In genomic region chr6:110180228-110181008, GRCh38 we compare ENCODE assay signal across 8 cellular contexts. TPM values are rescaled to one million over a fixed set of nuclear protein-coding genes. Genes with fewer than 3 reads are reported as not detected.
A peak's percentile ranks its signal among the peaks of the same experiment; 100 is the strongest.
DNase-seq lines count a peak whose midpoint lies in the region; ATAC-seq and TF ChIP-seq lines count a peak whose summit lies in the region.

Gene CDC40, plus strand, starts transcription at chr6:110180427. Its CDS starts 18 bp downstream, at chr6:110180445.

- H3K27ac ChIP-seq in angular gyrus (ENCODE audit: low read depth, low read length) (peak within 1 kb of the TSS; percentile 88), iPS DF 6.9 (ENCODE audit: low read length) (no peak within 1 kb of the TSS), smooth muscle cell (ENCODE audit: low read depth) (peak within 1 kb of the TSS; percentile 89)

- no peak for TF ChIP-seq CTCF in smooth muscle cell (IDR thresholded peaks at IDR 0.05; ENCODE audit: borderline replicate concordance, insufficient read depth, poor library complexity, severe bottlenecking)

- no peak within 1 kb of the TSS for H3K4me3 Mint-ChIP-seq in T-cell

- POLR2A ChIA-PET in T-cell (lab: Charles Lee), result interaction anchor here (0.5 to 1.2 kb wide), 4 partner anchors 40 to 1083 kb away, joined by 3 to 10 read pairs (median 4); partner anchors contain the start of gene CDK19 (in 1 of the 2)

- no peaks in the 10 kb centered on the region for H3K27me3 ChIP-seq in iPS DF 6.9 (ENCODE audit: control insufficient read depth, insufficient read depth, low read length)
- H3K27me3 ChIP-seq in smooth muscle cell (ENCODE audit: low read depth), result no peaks in the 10 kb centered on the region

- H3K4me1 Mint-ChIP-seq in T-cell, result peaks cover 6 to 9% (median 8%) of the 10 kb centered on the region in 3 donors

- peaks cover 0 to 5% of the 10 kb centered on the region in 2 donors for H3K27me3 Mint-ChIP-seq in T-cell

- H3K4me1 ChIP-seq in iPS DF 6.9 (ENCODE audit: control insufficient read depth, insufficient read depth, low read length) (no peaks in the 10 kb centered on the region; the same call in 1 of the 2 replicates), smooth muscle cell (ENCODE audit: low read depth) (peaks cover 32% of the 10 kb centered on the region)

- H4K20me1 ChIP-seq in smooth muscle cell (ENCODE audit: low read depth), result peaks cover 59% of the 10 kb centered on the region

- H3K79me2 ChIP-seq in smooth muscle cell (ENCODE audit: low read depth), result peaks cover 79% of the 10 kb centered on the region

- peak; percentile 51 for ATAC-seq in GM19455 (IDR thresholded peaks at IDR 0.05; ENCODE audit: unreplicated experiment)
- ATAC-seq in HG03565 (IDR thresholded peaks at IDR 0.05; ENCODE audit: unreplicated experiment), result peak; percentile 40
- ATAC-seq in T-cell (replicated peaks in 1 of 4), result peak; percentile 56 to 67 (median 58)

- H3K9ac ChIP-seq in smooth muscle cell (ENCODE audit: low read depth), result peak within 1 kb of the TSS; percentile 91

- no peaks in the 10 kb centered on the region for H3F3A ChIP-seq in smooth muscle cell (ENCODE audit: low read depth)

- H3K36me3 ChIP-seq in iPS DF 6.9 (ENCODE audit: control insufficient read depth, insufficient read depth, low read length), result no peaks in the 10 kb centered on the region
- H3K36me3 ChIP-seq in smooth muscle cell (ENCODE audit: low read depth), result no peaks in the 10 kb centered on the region

- peak within 1 kb of the TSS; percentile 97 for H2AFZ ChIP-seq in smooth muscle cell (ENCODE audit: low read depth)

- no peaks in the 10 kb centered on the region for H3K9me3 Mint-ChIP-seq in T-cell

- peak within 1 kb of the TSS; percentile 95 for H3K4me2 ChIP-seq in smooth muscle cell

- DNase-seq in CMK (ENCODE audit: low read depth), result peak; percentile 38
- peak in 32 of 34 experiments; percentile 16 to 68 (median 46) for DNase-seq in T-cell
- no peak for DNase-seq in iPS DF 6.9 (ENCODE audit: low read depth, low spot score)
- DNase-seq in smooth muscle cell (lab: John Stamatoyannopoulos, UW; ENCODE audit: unreplicated experiment), result peak; percentile 9
- no peak for DNase-seq in SW480 (ENCODE audit: low spot score)

- CTCF ChIA-PET in T-cell (lab: Charles Lee), result interaction anchor here (0.7 to 1.7 kb wide), 5 partner anchors 8 to 1087 kb away, joined by 3 to 13 read pairs (median 3); no protein-coding TSS in a partner anchor

- peak within 1 kb of the TSS; percentile 100 for H3K4me3 ChIP-seq in iPS DF 6.9 (ENCODE audit: low read length)
- H3K4me3 ChIP-seq in smooth muscle cell, result peak within 1 kb of the TSS; percentile 89

- H3K9me3 ChIP-seq in iPS DF 6.9 (ENCODE audit: control insufficient read depth, insufficient read depth, low read length) (no peaks in the 10 kb centered on the region), smooth muscle cell (replicated peaks; ENCODE audit: low read depth) (no peaks in the 10 kb centered on the region)

- no peak within 1 kb of the TSS for H3K27ac Mint-ChIP-seq in T-cell

- peaks cover 4% of the 10 kb centered on the region for H3K36me3 Mint-ChIP-seq in T-cell

- WGBS in iPS DF 6.9 (ENCODE audit: insufficient coverage, insufficient read length), result no CpG with 5 or more reads among the region's 28 CpGs
- WGBS in smooth muscle cell (ENCODE audit: low lambda C conversion rate), result 2% methylated on average over 28 of the region's 28 CpGs

RNA-seq across cellular contexts. Expression of gene CDC40, which starts in this region (rescaled TPM):
- total RNA-seq in T-cell (10 to 100 TPM; 27.7 to 33.3 (median 28.3) TPM), smooth muscle cell (22.1 and 28.8 TPM in 2 replicates)
- polyA plus RNA-seq in smooth muscle cell, result 16.9 and 20.9 TPM in 2 replicates

Comparison
In these comparisons a context has a peak if more than half of its experiments do, and no peak if none do; other contexts are left out.
1. DNase-seq: peak in CMK (single experiment), T-cell (32 of 34) and smooth muscle cell (single experiment); none in iPS DF 6.9 (single experiment) and SW480 (single experiment).
2. Peak in every context shown above with its lines, with median percentiles within 50 percentile points of each other: ATAC-seq.